Comparison of ENCODE assay signal across 2 cellular contexts in genomic region chr22:35986085-35986484, GRCh38.
TF ChIP-seq lines count a peak whose summit lies in the region.

No MANE protein-coding gene starts in this region.

TF ChIP-seq in SK-N-SH, 30 proteins besides CTCF, POLR2A, EP300 and RAD21:
- TF ChIP-seq RCOR1 (IDR thresholded peaks at IDR 0.05; ENCODE audit: low read length) (no peak), FOXM1 (IDR thresholded peaks at IDR 0.05; ENCODE audit: low read depth) (no peak), REST (IDR thresholded peaks at IDR 0.05; ENCODE audit: low read depth, low read length) (no peak), PBX3 (IDR thresholded peaks at IDR 0.05) (peak; percentile 57), FOSL2 (IDR thresholded peaks at IDR 0.05; ENCODE audit: borderline replicate concordance, low read depth) (no peak), NFIC (IDR thresholded peaks at IDR 0.05; ENCODE audit: borderline replicate concordance) (peak; percentile 31; the same call in 1 of the 2 replicates), SIN3A (IDR thresholded peaks at IDR 0.05; ENCODE audit: borderline replicate concordance, low read depth, low read length) (no peak), TCF12 (IDR thresholded peaks at IDR 0.05) (peak; percentile 41; the same call in 1 of the 2 replicates)

TF ChIP-seq in endothelial cell of umbilical vein, 7 proteins besides CTCF, POLR2A, EP300 and RAD21:
- TF ChIP-seq EZH2 (IDR thresholded peaks at IDR 0.05; ENCODE audit: borderline replicate concordance, low read depth, low read length, severe bottlenecking) (no peak), POLR2AphosphoS5 (IDR thresholded peaks at IDR 0.05; ENCODE audit: insufficient read depth, low read depth, low read length) (no peak), GATA2 (IDR thresholded peaks at IDR 0.05; ENCODE audit: insufficient read depth, insufficient read length, low read depth, low read length) (no peak), MAX (IDR thresholded peaks at IDR 0.05; ENCODE audit: insufficient read depth, insufficient read length) (no peak), JUN (IDR thresholded peaks at IDR 0.05; ENCODE audit: borderline replicate concordance, insufficient read depth, insufficient read length, low read depth) (no peak), FOS (IDR thresholded peaks at IDR 0.05; ENCODE audit: borderline replicate concordance, insufficient read depth, low read length) (no peak), MYC (IDR thresholded peaks at IDR 0.05; ENCODE audit: low read depth, low read length) (no peak)
TF ChIP-seq in endothelial cell of umbilical vein: peak in this region for 0.
